14 cellular contexts compared by ENCODE assay signal in the genomic region with DNA sequence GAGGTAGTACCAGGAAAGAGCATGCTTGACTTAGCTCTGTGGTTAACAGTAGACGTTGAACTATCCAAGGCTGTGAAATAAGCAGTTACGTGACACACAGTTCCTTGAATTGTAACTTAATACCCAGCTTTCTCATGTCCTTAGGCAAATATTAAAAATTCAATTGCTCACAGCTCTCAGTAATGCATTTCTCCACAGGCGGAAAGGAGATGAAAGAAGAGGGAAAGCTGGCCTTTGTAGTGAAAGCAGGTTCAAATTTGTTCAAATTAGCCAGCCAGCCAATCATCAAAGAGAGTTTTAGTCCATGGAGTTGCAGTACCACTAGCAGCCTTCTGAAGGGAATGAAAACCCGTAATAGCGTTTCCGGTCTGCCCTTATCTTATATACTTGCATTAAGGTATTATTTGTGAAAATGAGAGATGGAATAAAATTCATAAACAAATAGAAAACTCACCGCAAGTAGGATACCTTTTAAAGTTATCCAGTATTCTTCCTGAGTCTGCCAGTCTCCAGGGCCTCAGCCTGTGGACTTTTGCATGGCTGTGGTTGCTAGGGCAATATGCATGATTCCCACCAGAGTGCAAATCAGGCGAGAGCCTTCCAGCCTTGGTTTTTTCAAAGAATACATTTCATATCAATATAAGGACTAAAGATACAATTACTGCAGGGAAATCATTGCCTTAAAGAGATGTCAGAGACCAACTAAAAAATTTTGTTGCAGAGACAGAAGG.
A peak's percentile ranks its signal among the peaks of the same experiment; 100 is the strongest.
DNase-seq lines count a peak whose midpoint lies in the region; ATAC-seq, FAIRE-seq and TF ChIP-seq lines count a peak whose summit lies in the region.
"Had no signal": no experiment of that assay in that cellular context is flagged by ENCODE, and none has a peak within 500 bp of the region (broad histone marks: within the 10 kb centered on the region; RNA-seq: fewer than 3 reads in every experiment).

No MANE protein-coding gene starts in this region.

- H3K36me3 ChIP-seq in astrocyte (ENCODE audit: insufficient read depth, low read length): no peaks in the 10 kb centered on the region
- H3K36me3 ChIP-seq: thoracic aorta had no signal

- no peak overlapping the region for H3K4me3 Mint-ChIP-seq in astrocyte (ENCODE audit: unreplicated experiment)

- no peak overlapping the region for H3K9ac ChIP-seq in astrocyte (ENCODE audit: low read length)

- peaks cover 10% of the 10 kb centered on the region for H3K4me1 Mint-ChIP-seq in astrocyte (ENCODE audit: low read depth, unreplicated experiment)

- no peak for TF ChIP-seq CTCF in astrocyte (IDR thresholded peaks at IDR 0.05; ENCODE audit: insufficient read depth, low read depth, low read length)

- H3K4me2 ChIP-seq in astrocyte (ENCODE audit: low read length): peak overlapping the region; percentile 2

- no peaks in the 10 kb centered on the region for H3K79me2 ChIP-seq in astrocyte (ENCODE audit: insufficient read depth, low read length)

- H4K20me1 ChIP-seq in astrocyte (ENCODE audit: insufficient read depth, low read length): no peaks in the 10 kb centered on the region

- no peak overlapping the region for H3K27ac ChIP-seq in astrocyte (ENCODE audit: low read depth, low read length)
- H3K27ac ChIP-seq: thoracic aorta had no signal

- no peaks in the 10 kb centered on the region for H3K27me3 ChIP-seq in astrocyte (ENCODE audit: insufficient read depth, low read length)

- H3K27ac Mint-ChIP-seq in astrocyte (ENCODE audit: unreplicated experiment): no peak overlapping the region

- no peak for ATAC-seq in HG03175 (IDR thresholded peaks at IDR 0.05; ENCODE audit: unreplicated experiment)
- ATAC-seq: right cardiac atrium had no signal

- no peak overlapping the region for H2AFZ ChIP-seq in astrocyte (ENCODE audit: low read depth, low read length)

- H3K27me3 Mint-ChIP-seq in astrocyte (ENCODE audit: low read depth, unreplicated experiment): no peaks in the 10 kb centered on the region

- no peak overlapping the region for H3K4me3 ChIP-seq in astrocyte (ENCODE audit: insufficient read depth, low read depth, low read length)
- H3K4me3 ChIP-seq: thoracic aorta had no signal

- H3K4me1 ChIP-seq in astrocyte (ENCODE audit: insufficient read depth, low read length): no peaks in the 10 kb centered on the region

- peak; percentile 37 for FAIRE-seq in astrocyte (lab: Jason Lieb, UNC)

- no peaks in the 10 kb centered on the region for H3K9me3 Mint-ChIP-seq in astrocyte (ENCODE audit: unreplicated experiment)

- no peaks in the 10 kb centered on the region for H3K36me3 Mint-ChIP-seq in astrocyte (ENCODE audit: low read depth, unreplicated experiment)

- peak; percentile 2 for DNase-seq in NCI-H2196 (lab: John Stamatoyannopoulos, UW; ENCODE audit: unreplicated experiment)
- no peak for DNase-seq in NCI-H2196 treated with DMSO at 0.1 percent for 48 hours (lab: John Stamatoyannopoulos, UW; ENCODE audit: unreplicated experiment)
- peak; percentile 80 for DNase-seq in astrocyte (ENCODE audit: low read depth)
- DNase-seq in iris pigment epithelial cell (ENCODE audit: low read depth): peak; percentile 90
- no peak for DNase-seq in SK-N-DZ (ENCODE audit: low spot score)
- no peak for DNase-seq in stimulated activated CD4-positive, alpha-beta T cell treated with anti-CD3 and anti-CD28 coated beads, Interleukin-4, amount 100 ng/mL, for 24 hours
- no peak for DNase-seq in NCI-H187 (lab: John Stamatoyannopoulos, UW)
- DNase-seq: activated CD4-positive, alpha-beta T cell treated with anti-CD3 and anti-CD28 coated beads, Interleukin-2, amount 50 U/mL, for 48 hours; activated gamma-delta T cell treated with Interleukin-2 at 50 U/mL for 16 hours; DMS79 treated with DMSO at 0.1 percent for 48 hours; NCI-H1092 treated with DMSO at 0.1 percent for 48 hours; right cardiac atrium had no signal

- H3K9me3 ChIP-seq in astrocyte (ENCODE audit: insufficient read depth, low read depth, low read length): no peaks in the 10 kb centered on the region
- H3K9me3 ChIP-seq: thoracic aorta had no signal

Comparison
In these comparisons a context has a peak if more than half of its experiments do, and no peak if none do; other contexts are left out.
1. DNase-seq: peak in NCI-H2196 (single experiment), astrocyte (single experiment) and iris pigment epithelial cell (single experiment); none in NCI-H2196 treated with DMSO at 0.1 percent for 48 hours (single experiment), SK-N-DZ (single experiment), stimulated activated CD4-positive, alpha-beta T cell treated with anti-CD3 and anti-CD28 coated beads, Interleukin-4, amount 100 ng/mL, for 24 hours (single experiment) and NCI-H187 (0 of 2).